ENCODE assay signal across 9 cellular contexts in the genomic region with DNA sequence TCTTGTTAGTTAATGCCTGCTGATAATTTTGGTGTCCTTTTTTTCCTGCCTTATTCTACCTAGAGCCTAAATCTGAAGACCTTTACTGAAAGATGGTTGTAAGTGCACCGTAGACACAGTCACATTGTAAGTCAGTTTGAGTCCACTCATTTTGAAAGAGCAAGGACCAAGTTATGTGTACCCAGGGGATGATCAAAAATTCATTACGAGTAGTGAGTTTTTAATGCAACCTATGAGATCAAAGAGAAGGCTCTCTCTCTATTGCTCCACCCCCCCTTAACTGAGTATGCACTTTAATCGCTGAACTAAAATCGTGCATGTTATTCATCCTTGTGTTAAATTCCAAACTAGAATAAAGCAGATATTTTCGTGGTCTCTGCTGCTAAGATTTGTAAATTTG. TPM values are rescaled to one million over a fixed set of nuclear protein-coding genes. Genes with fewer than 3 reads are reported as not detected.
DNase-seq lines count a peak whose midpoint lies in the region; ATAC-seq, FAIRE-seq and TF ChIP-seq lines count a peak whose summit lies in the region.
"Had no signal": no experiment of that assay in that cellular context is flagged by ENCODE, and none has a peak within 500 bp of the region (broad histone marks: within the 10 kb centered on the region; RNA-seq: fewer than 3 reads in every experiment).

No MANE protein-coding gene starts in this region.

- no peak for DNase-seq in activated T-cell treated with anti-CD3 and anti-CD28 coated beads, Interleukin-2, amount 50 U/mL, for 24 hours
- DNase-seq in activated T-cell treated with anti-CD3 and anti-CD28 coated beads, Interleukin-2, amount 50 U/mL, for 48 hours, result no peak
- DNase-seq in T-cell (no peak), glutamatergic neuron (no peak), suprapubic skin (ENCODE audit: low spot score in 2 of 2) (no peak), frontal cortex (ENCODE audit: low spot score in 2 of 2) (no peak)
- DNase-seq: NCI-H1092 had no signal

- H3K4me3 Mint-ChIP-seq in activated T-cell treated with anti-CD3 and anti-CD28 coated beads, Interleukin-2, amount 50 U/mL, for 24 hours, result peak overlapping the region; percentile 70
- H3K4me3 Mint-ChIP-seq in T-cell, result peak overlapping the region; percentile 59 to 93 (median 78)
- H3K4me3 Mint-ChIP-seq in glutamatergic neuron (ENCODE audit: unreplicated experiment), result peak overlapping the region; percentile 99

- POLR2A ChIA-PET in T-cell (lab: Charles Lee), result interaction anchor here (0.6 to 1.1 kb wide), 3 partner anchors 13 to 213 kb away, joined by 3 to 20 read pairs (median 6); no protein-coding TSS in a partner anchor

- CTCF ChIA-PET in T-cell (lab: Charles Lee), result interaction anchor here in 1 of 2 donors (0.6 to 1.6 kb wide), 6 partner anchors 12 to 1611 kb away, joined by 3 to 8 read pairs (median 4); no protein-coding TSS in a partner anchor

- peaks cover 18% of the 10 kb centered on the region for H3K36me3 Mint-ChIP-seq in activated T-cell treated with anti-CD3 and anti-CD28 coated beads, Interleukin-2, amount 50 U/mL, for 24 hours (ENCODE audit: low read depth)
- H3K36me3 Mint-ChIP-seq in T-cell (no peaks in the 10 kb centered on the region), glutamatergic neuron (ENCODE audit: unreplicated experiment) (no peaks in the 10 kb centered on the region)

- peaks cover 34% of the 10 kb centered on the region for H3K4me1 Mint-ChIP-seq in activated T-cell treated with anti-CD3 and anti-CD28 coated beads, Interleukin-2, amount 50 U/mL, for 24 hours (ENCODE audit: low read depth)
- peaks cover 31 to 35% (median 34%) of the 10 kb centered on the region in 3 donors for H3K4me1 Mint-ChIP-seq in T-cell
- H3K4me1 Mint-ChIP-seq in glutamatergic neuron (ENCODE audit: low read depth, unreplicated experiment), result peaks cover 12% of the 10 kb centered on the region

- TF ChIP-seq POLR2A in suprapubic skin (IDR thresholded peaks at IDR 0.05), result no peak

- WGBS in suprapubic skin, result 21% methylated on average over 5 of the region's 5 CpGs

- no peaks in the 10 kb centered on the region for H3K36me3 ChIP-seq in suprapubic skin

- H3K27me3 ChIP-seq in suprapubic skin, result no peaks in the 10 kb centered on the region

- peak overlapping the region; percentile 87 for H3K4me3 ChIP-seq in suprapubic skin

- H3K4me1 ChIP-seq in suprapubic skin, result peaks cover 38% of the 10 kb centered on the region

- no peak for TF ChIP-seq CTCF in glutamatergic neuron (IDR thresholded peaks at IDR 0.05; ENCODE audit: partially characterized antibody, unreplicated experiment)
- no peak for TF ChIP-seq CTCF in suprapubic skin (IDR thresholded peaks at IDR 0.05)

- no peaks in the 10 kb centered on the region for H3K27me3 Mint-ChIP-seq in activated T-cell treated with anti-CD3 and anti-CD28 coated beads, Interleukin-2, amount 50 U/mL, for 24 hours
- H3K27me3 Mint-ChIP-seq in T-cell, result no peaks in the 10 kb centered on the region
- peaks cover 9% of the 10 kb centered on the region for H3K27me3 Mint-ChIP-seq in glutamatergic neuron (ENCODE audit: unreplicated experiment)

- no peaks in the 10 kb centered on the region for H3K9me3 Mint-ChIP-seq in activated T-cell treated with anti-CD3 and anti-CD28 coated beads, Interleukin-2, amount 50 U/mL, for 24 hours
- no peaks in the 10 kb centered on the region for H3K9me3 Mint-ChIP-seq in T-cell
- H3K9me3 Mint-ChIP-seq in glutamatergic neuron (ENCODE audit: unreplicated experiment), result peaks cover 15% of the 10 kb centered on the region

- ATAC-seq in T-cell (replicated peaks in 1 of 4), result no peak
- no peak for ATAC-seq in HG03135 (IDR thresholded peaks at IDR 0.05; ENCODE audit: unreplicated experiment)
- no peak for ATAC-seq in HG03039 (IDR thresholded peaks at IDR 0.05; ENCODE audit: unreplicated experiment)

- TF ChIP-seq EP300 in suprapubic skin (IDR thresholded peaks at IDR 0.05), result no peak

- H3K27ac Mint-ChIP-seq in activated T-cell treated with anti-CD3 and anti-CD28 coated beads, Interleukin-2, amount 50 U/mL, for 24 hours, result peak overlapping the region; percentile 66
- H3K27ac Mint-ChIP-seq in T-cell, result no peak overlapping the region
- H3K27ac Mint-ChIP-seq in glutamatergic neuron (ENCODE audit: unreplicated experiment), result no peak overlapping the region

- no peaks in the 10 kb centered on the region for H3K9me3 ChIP-seq in suprapubic skin

- FAIRE-seq in frontal cortex (lab: Jason Lieb, UNC), result no peak

- H3K27ac ChIP-seq in suprapubic skin, result no peak overlapping the region

RNA-seq across cellular contexts. Expression of a gene that starts 1.8 kb away (rescaled TPM):
- 10 to 100 TPM; 14.0 to 25.6 (median 20.2) TPM for total RNA-seq in T-cell
- 51.2 TPM for total RNA-seq in glutamatergic neuron (ENCODE audit: unreplicated experiment)
- 10 to 100 TPM; 10.6 to 16.0 (median 12.7) TPM for total RNA-seq in suprapubic skin
- 327 TPM for total RNA-seq in frontal cortex
